Comparison of ENCODE assay signal across 1 cellular context in the genomic region with DNA sequence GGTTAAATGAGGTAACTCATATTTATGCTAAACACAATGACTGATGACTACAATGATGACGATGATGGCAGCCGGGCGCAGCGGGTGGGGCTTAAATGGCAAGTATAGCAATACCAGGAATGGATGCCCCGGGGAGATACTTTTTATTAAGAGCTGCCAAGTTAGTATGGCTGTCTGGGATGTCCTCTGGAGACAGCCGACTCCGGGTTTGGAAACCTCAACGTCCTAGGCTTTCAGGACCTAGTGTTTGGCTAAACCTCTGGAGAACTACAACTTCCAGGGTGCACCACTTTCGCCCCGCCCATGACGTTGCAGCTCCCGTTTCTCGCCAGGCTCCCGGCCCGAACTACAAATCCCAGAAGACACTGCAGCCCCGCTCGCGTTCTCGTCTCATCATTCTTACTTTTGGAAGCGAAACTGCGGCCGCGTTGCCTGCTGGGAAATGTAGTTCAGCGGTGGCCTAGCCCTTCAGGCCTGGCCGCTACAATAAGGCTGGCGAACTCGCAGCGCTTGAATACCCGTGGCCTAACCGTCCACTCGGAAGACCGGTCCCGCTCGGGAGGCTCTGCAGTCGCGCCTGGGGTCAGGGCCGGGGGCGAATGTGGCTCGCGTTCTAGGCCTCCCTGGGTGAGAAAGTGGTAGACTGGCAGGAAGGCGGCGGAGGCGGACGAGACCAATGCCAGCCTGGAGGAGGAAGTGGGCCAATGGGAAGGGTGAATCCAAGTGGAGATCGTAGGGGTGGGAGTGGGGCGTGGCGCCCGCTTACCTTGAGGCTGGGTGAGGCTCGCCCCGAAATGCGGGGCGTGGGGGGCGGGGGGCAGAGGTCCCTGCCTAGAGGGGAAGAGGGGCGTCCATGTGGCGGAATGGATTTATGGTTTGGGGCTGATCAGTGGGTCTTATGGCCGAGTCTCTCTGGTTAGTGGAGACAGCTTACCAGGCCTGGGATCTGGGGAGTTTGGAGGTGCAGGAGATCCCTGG.
TF ChIP-seq lines count a peak whose summit lies in the region.

TSS of gene SMARCAL1 (plus strand) at position 463 of the 978 bp plus-strand sequence. CDS start 2,221 bp downstream, outside the sequence.

TF ChIP-seq in HEK293, 187 proteins besides CTCF, POLR2A, EP300 and RAD21 (continued from another document):
- TF ChIP-seq ZNF704 (tag by site-specific recombination; IDR thresholded peaks at IDR 0.05) (no peak), ZNF140 (tag by site-specific recombination; IDR thresholded peaks at IDR 0.05) (no peak), ZNF169 (tag by site-specific recombination; IDR thresholded peaks at IDR 0.05) (no peak), ZNF112 (tag by site-specific recombination; IDR thresholded peaks at IDR 0.05) (no peak), ZNF791 (tag by site-specific recombination; IDR thresholded peaks at IDR 0.05) (no peak), ZNF571 (tag by site-specific recombination; IDR thresholded peaks at IDR 0.05) (no peak), ZNF37A (tag by site-specific recombination; IDR thresholded peaks at IDR 0.05) (no peak), ZNF146 (tag by site-specific recombination; IDR thresholded peaks at IDR 0.05) (no peak), ZNF76 (tag by site-specific recombination; IDR thresholded peaks at IDR 0.05; ENCODE audit: borderline replicate concordance, low read depth) (peak; percentile 99), ZNF133 (tag by site-specific recombination; IDR thresholded peaks at IDR 0.05) (no peak), ZNF501 (tag by site-specific recombination; IDR thresholded peaks at IDR 0.05) (peak; percentile 70; the same call in 1 of the 2 replicates), ZNF514 (tag by site-specific recombination; IDR thresholded peaks at IDR 0.05) (no peak), ZBTB44 (tag by site-specific recombination; IDR thresholded peaks at IDR 0.05) (peak; percentile 12; the same call in 1 of the 2 replicates), GLIS1 (tag by site-specific recombination; IDR thresholded peaks at IDR 0.05) (peak; percentile 41), ZXDB (tag by site-specific recombination; IDR thresholded peaks at IDR 0.05) (peak; percentile 81), ZNF768 (tag by site-specific recombination; IDR thresholded peaks at IDR 0.05) (no peak), SALL2 (tag by site-specific recombination; IDR thresholded peaks at IDR 0.05; ENCODE audit: borderline replicate concordance) (no peak), ZNF544 (tag by site-specific recombination; IDR thresholded peaks at IDR 0.05) (no peak), MYNN (tag by site-specific recombination; IDR thresholded peaks at IDR 0.05; ENCODE audit: borderline replicate concordance) (no peak), ZNF521 (tag by site-specific recombination; IDR thresholded peaks at IDR 0.05) (no peak), KLF10 (tag by site-specific recombination; IDR thresholded peaks at IDR 0.05) (no peak), ZNF239 (tag by site-specific recombination; IDR thresholded peaks at IDR 0.05) (no peak), TCF7L2 (IDR thresholded peaks at IDR 0.05; ENCODE audit: borderline replicate concordance, low read depth, low read length) (no peak), KLF7 (tag by site-specific recombination; IDR thresholded peaks at IDR 0.05; ENCODE audit: borderline replicate concordance) (peak; percentile 86; the same call in 1 of the 2 replicates)
- TF ChIP-seq, protein P1, sequence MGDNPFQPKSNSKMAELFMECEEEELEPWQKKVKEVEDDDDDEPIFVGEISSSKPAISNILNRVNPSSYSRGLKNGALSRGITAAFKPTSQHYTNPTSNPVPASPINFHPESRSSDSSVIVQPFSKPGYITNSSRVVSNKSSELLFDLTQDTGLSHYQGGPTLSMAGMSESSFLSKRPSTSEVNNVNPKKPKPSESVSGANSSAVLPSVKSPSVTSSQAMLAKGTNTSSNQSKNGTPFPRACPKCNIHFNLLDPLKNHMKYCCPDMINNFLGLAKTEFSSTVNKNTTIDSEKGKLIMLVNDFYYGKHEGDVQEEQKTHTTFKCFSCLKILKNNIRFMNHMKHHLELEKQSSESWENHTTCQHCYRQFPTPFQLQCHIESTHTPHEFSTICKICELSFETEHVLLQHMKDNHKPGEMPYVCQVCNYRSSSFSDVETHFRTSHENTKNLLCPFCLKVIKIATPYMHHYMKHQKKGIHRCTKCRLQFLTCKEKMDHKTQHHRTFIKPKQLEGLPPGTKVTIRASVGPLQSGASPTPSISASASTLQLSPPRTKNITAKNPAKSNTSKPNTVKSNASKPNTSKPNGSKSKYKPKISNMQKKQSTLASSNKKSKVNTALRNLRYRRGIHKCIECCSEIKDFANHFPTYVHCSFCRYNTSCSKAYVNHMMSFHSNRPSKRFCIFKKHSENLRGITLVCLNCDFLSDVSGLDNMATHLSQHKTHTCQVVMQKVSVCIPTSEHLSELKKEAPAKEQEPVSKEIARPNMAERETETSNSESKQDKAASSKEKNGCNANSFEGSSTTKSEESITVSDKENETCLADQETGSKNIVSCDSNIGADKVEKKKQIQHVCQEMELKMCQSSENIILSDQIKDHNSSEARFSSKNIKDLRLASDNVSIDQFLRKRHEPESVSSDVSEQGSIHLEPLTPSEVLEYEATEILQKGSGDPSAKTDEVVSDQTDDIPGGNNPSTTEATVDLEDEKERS (tag by site-specific recombination; IDR thresholded peaks at IDR 0.05): no peak
TF ChIP-seq in HEK293: peak in this region for 43.
